35 cellular contexts compared by ENCODE assay signal in genomic region chr10:129339191-129339590, GRCh38.
"Had no signal": no experiment of that assay in that cellular context is flagged by ENCODE, and none has a peak within 500 bp of the region (broad histone marks: within the 10 kb centered on the region; RNA-seq: fewer than 3 reads in every experiment).

No MANE protein-coding gene starts in this region.

- H3K27me3 ChIP-seq: MG63 had no signal

- H3K9ac ChIP-seq: KMS-11 had no signal

- H3K4me3 ChIP-seq: MG63 had no signal

- H3K27ac ChIP-seq: KMS-11 had no signal

- H3K9me3 ChIP-seq: MG63 had no signal

- DNase-seq: Karpas-422, Kasumi-1, KG1, MG63, MM.1S, MV-4-11, NCI-H1048, NCI-H1092, NCI-H1092 treated with DMSO at 0.1 percent for 48 hours, NCI-H1105 treated with DMSO at 0.1 percent for 48 hours, NCI-H1417, NCI-H1417 treated with DMSO at 0.1 percent for 48 hours, NCI-H1436, NCI-H1436 treated with DMSO at 0.1 percent for 48 hours, NCI-H146, NCI-H1694, NCI-H1694 treated with DMSO at 0.1 percent for 48 hours, NCI-H187, NCI-H187 treated with DMSO at 0.1 percent for 48 hours, NCI-H1930, NCI-H2029, NCI-H2029 treated with DMSO at 0.1 percent for 48 hours, NCI-H2081, NCI-H2081 treated with DMSO at 0.1 percent for 48 hours, NCI-H2107, NCI-H2171, NCI-H2171 treated with DMSO at 0.1 percent for 48 hours, NCI-H2227 treated with DMSO at 0.1 percent for 48 hours, NCI-H226, NCI-H345, NCI-H446, NCI-H446 treated with DMSO at 0.1 percent for 48 hours, NCI-H510A, NCI-H510A treated with DMSO at 0.1 percent for 48 hours had no signal

- H3K4me2 ChIP-seq: KMS-11 had no signal

- H3K36me3 ChIP-seq: MG63 had no signal
